ENCODE assay signal across 18 cellular contexts in the genomic region with DNA sequence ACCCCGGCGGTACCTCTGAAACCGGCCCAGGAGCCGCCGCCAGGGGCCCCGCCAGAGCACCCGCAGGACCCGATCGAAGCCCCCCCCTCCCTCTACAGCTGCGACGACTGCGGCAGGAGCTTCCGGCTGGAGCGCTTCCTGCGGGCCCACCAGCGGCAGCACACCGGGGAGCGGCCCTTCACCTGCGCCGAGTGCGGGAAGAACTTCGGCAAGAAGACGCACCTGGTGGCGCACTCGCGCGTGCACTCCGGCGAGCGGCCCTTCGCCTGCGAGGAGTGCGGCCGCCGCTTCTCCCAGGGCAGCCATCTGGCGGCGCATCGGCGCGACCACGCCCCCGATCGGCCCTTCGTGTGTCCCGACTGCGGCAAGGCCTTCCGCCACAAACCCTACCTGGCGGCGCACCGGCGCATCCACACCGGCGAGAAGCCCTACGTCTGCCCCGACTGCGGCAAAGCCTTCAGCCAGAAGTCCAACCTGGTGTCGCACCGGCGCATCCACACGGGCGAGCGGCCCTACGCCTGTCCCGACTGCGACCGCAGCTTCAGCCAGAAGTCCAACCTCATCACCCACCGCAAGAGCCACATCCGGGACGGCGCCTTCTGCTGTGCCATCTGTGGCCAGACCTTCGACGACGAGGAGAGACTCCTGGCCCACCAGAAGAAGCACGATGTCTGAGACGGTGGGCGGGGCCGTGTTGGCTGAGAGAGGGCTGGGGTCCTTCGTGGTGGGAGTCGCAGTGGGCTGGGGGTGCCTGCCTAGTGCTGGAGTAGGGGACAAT. TPM values are rescaled to one million over a fixed set of nuclear protein-coding genes. Genes with fewer than 3 reads are reported as not detected.
DNase-seq lines count a peak whose midpoint lies in the region; ATAC-seq lines count a peak whose summit lies in the region.
"Had no signal": no experiment of that assay in that cellular context is flagged by ENCODE, and none has a peak within 500 bp of the region (broad histone marks: within the 10 kb centered on the region; RNA-seq: fewer than 3 reads in every experiment).

No MANE protein-coding gene starts in this region.

- H3K9me3 Mint-ChIP-seq in activated naive CD4-positive, alpha-beta T cell treated with anti-CD3 and anti-CD28 coated beads, Interleukin-2, amount 10 ng/mL, durations not matched to agents 7 days and 5 days: no peaks in the 10 kb centered on the region
- no peaks in the 10 kb centered on the region for H3K9me3 Mint-ChIP-seq in activated naive CD4-positive, alpha-beta T cell treated with anti-CD3 and anti-CD28 coated beads for 36 hours
- no peaks in the 10 kb centered on the region for H3K9me3 Mint-ChIP-seq in stimulated activated naive B cell treated with anti-CD40 and anti-IgM and Interleukin-4, amounts not matched to agents 10 μg/mL and 1 μg/mL and 100 μg/mL, for 72 hours
- H3K9me3 Mint-ChIP-seq: activated T-helper 2 cell treated with anti-CD3 and anti-CD28 coated beads, Interferon-gamma antibody, Interleukin-2, Interleukin-4, amounts not matched to agents 10 μg/mL and 5 μg/mL and 100 μg/mL, durations not matched to agents 14 hours and 24 hours and 36 hours; naive B cell had no signal

- peaks cover 21% of the 10 kb centered on the region for H3K36me3 Mint-ChIP-seq in activated naive CD4-positive, alpha-beta T cell treated with anti-CD3 and anti-CD28 coated beads, Interleukin-2, amount 10 ng/mL, durations not matched to agents 7 days and 5 days
- H3K36me3 Mint-ChIP-seq in activated naive CD4-positive, alpha-beta T cell treated with anti-CD3 and anti-CD28 coated beads for 36 hours (ENCODE audit: low read depth): peaks cover 12% of the 10 kb centered on the region
- H3K36me3 Mint-ChIP-seq in stimulated activated naive B cell treated with anti-CD40 and anti-IgM and Interleukin-4, amounts not matched to agents 10 μg/mL and 1 μg/mL and 100 μg/mL, for 72 hours: peaks cover 53 to 61% of the 10 kb centered on the region in 2 donors
- H3K36me3 Mint-ChIP-seq: naive B cell had no signal

- CTCF ChIA-PET in activated naive CD4-positive, alpha-beta T cell treated with anti-CD3 and anti-CD28 coated beads, Interleukin-2, amount 10 ng/mL, durations not matched to agents 7 days and 5 days (lab: Charles Lee): interaction anchor here (1.1 kb wide), 1 partner anchor 18 kb away, joined by 4 read pairs; no protein-coding TSS in a partner anchor
- CTCF ChIA-PET in activated naive CD4-positive, alpha-beta T cell treated with anti-CD3 and anti-CD28 coated beads for 36 hours (lab: Charles Lee): interaction anchor here (1.2 kb wide), 1 partner anchor 17 kb away, joined by 5 read pairs; no protein-coding TSS in a partner anchor

- ATAC-seq in stimulated activated naive B cell treated with anti-CD40 and anti-IgM and Interleukin-4, amounts not matched to agents 10 μg/mL and 1 μg/mL and 100 μg/mL, for 72 hours (replicated peaks): no peak
- ATAC-seq: A549; right cardiac atrium; stimulated activated naive CD8-positive, alpha-beta T cell treated with anti-CD3 and anti-CD28 coated beads, Interleukin-15, Interleukin-2, amounts not matched to agents 100 U/mL and 50 U/mL, for 24 hours had no signal

- H3K27me3 Mint-ChIP-seq in activated naive CD4-positive, alpha-beta T cell treated with anti-CD3 and anti-CD28 coated beads, Interleukin-2, amount 10 ng/mL, durations not matched to agents 7 days and 5 days: no peaks in the 10 kb centered on the region
- H3K27me3 Mint-ChIP-seq in activated naive CD4-positive, alpha-beta T cell treated with anti-CD3 and anti-CD28 coated beads for 36 hours (ENCODE audit: low read depth): no peaks in the 10 kb centered on the region
- no peaks in the 10 kb centered on the region for H3K27me3 Mint-ChIP-seq in stimulated activated naive B cell treated with anti-CD40 and anti-IgM and Interleukin-4, amounts not matched to agents 10 μg/mL and 1 μg/mL and 100 μg/mL, for 72 hours
- H3K27me3 Mint-ChIP-seq: naive B cell had no signal

- peaks cover 12% of the 10 kb centered on the region for H3K4me1 ChIP-seq in NT2/D1 (ENCODE audit: insufficient read depth, insufficient read length)

- H3K9me3 ChIP-seq in NT2/D1 (ENCODE audit: insufficient read depth, low read length): no peaks in the 10 kb centered on the region
- H3K9me3 ChIP-seq: A549 had no signal

- intact Hi-C loops in activated naive CD4-positive, alpha-beta T cell treated with anti-CD3 and anti-CD28 coated beads for 36 hours (cut with micrococcal nuclease): loop anchor here (10.0 kb wide), 2 partner anchors 252 to 712 kb away; a partner anchor contains a TSS

- peaks cover 49% of the 10 kb centered on the region for H3K4me1 Mint-ChIP-seq in activated naive CD4-positive, alpha-beta T cell treated with anti-CD3 and anti-CD28 coated beads, Interleukin-2, amount 10 ng/mL, durations not matched to agents 7 days and 5 days
- H3K4me1 Mint-ChIP-seq in activated naive CD4-positive, alpha-beta T cell treated with anti-CD3 and anti-CD28 coated beads for 36 hours (ENCODE audit: low read depth): peaks cover 52% of the 10 kb centered on the region
- peaks cover 51 to 76% of the 10 kb centered on the region in 2 donors for H3K4me1 Mint-ChIP-seq in stimulated activated naive B cell treated with anti-CD40 and anti-IgM and Interleukin-4, amounts not matched to agents 10 μg/mL and 1 μg/mL and 100 μg/mL, for 72 hours

- DNase-seq in activated naive CD4-positive, alpha-beta T cell treated with anti-CD3 and anti-CD28 coated beads, Interleukin-2, amount 10 ng/mL, durations not matched to agents 7 days and 5 days: no peak
- no peak for DNase-seq in activated naive CD4-positive, alpha-beta T cell treated with anti-CD3 and anti-CD28 coated beads for 36 hours
- DNase-seq in NT2/D1 (ENCODE audit: low read depth, low spot score) (no peak), mesenteric fat pad (ENCODE audit: low spot score) (peak; percentile 84), NCI-H146 (lab: John Stamatoyannopoulos, UW) (no peak)
- DNase-seq in stimulated activated naive B cell treated with anti-CD40 and anti-IgM and Interleukin-4, amounts not matched to agents 10 μg/mL and 1 μg/mL and 100 μg/mL, for 72 hours: no peak
- no peak for DNase-seq in activated CD4-positive, CD25-positive, alpha-beta regulatory T cell (lab: John Stamatoyannopoulos, UW)
- no peak for DNase-seq in stimulated activated CD4-positive, alpha-beta T cell treated with anti-CD3 and anti-CD28 coated beads, Interleukin-12 subunit alpha, Interleukin-12 subunit beta, amount 100 ng/mL, for 4 hours
- DNase-seq: activated CD4-positive, alpha-beta T cell treated with anti-CD3 and anti-CD28 coated beads, Interleukin-2, amount 50 U/mL, for 1 hour; brain microvascular endothelial cell; naive B cell; NCI-H1694; NCI-H524 treated with DMSO at 0.1 percent for 48 hours; stimulated activated naive CD8-positive, alpha-beta T cell treated with anti-CD3 and anti-CD28 coated beads, Interleukin-15, Interleukin-2, amounts not matched to agents 100 U/mL and 50 U/mL, for 24 hours had no signal

- peak overlapping the region; percentile 32 for H3K9ac ChIP-seq in NT2/D1 (ENCODE audit: insufficient read length, low read depth)

- H3K27ac Mint-ChIP-seq in activated naive CD4-positive, alpha-beta T cell treated with anti-CD3 and anti-CD28 coated beads, Interleukin-2, amount 10 ng/mL, durations not matched to agents 7 days and 5 days: peak overlapping the region; percentile 14
- no peak overlapping the region for H3K27ac Mint-ChIP-seq in activated naive CD4-positive, alpha-beta T cell treated with anti-CD3 and anti-CD28 coated beads for 36 hours
- H3K27ac Mint-ChIP-seq in stimulated activated naive B cell treated with anti-CD40 and anti-IgM and Interleukin-4, amounts not matched to agents 10 μg/mL and 1 μg/mL and 100 μg/mL, for 72 hours: peak overlapping the region; percentile 70
- H3K27ac Mint-ChIP-seq: activated T-helper 2 cell treated with anti-CD3 and anti-CD28 coated beads, Interferon-gamma antibody, Interleukin-2, Interleukin-4, amounts not matched to agents 10 μg/mL and 5 μg/mL and 100 μg/mL, durations not matched to agents 14 hours and 24 hours and 36 hours had no signal

- H3K4me3 ChIP-seq in NT2/D1 (ENCODE audit: insufficient read length, low read depth): no peak overlapping the region
- H3K4me3 ChIP-seq: A549 had no signal

- peaks cover 60% of the 10 kb centered on the region for H3K36me3 ChIP-seq in NT2/D1 (ENCODE audit: insufficient read depth, insufficient read length, low read length)

- no peak overlapping the region for H3K4me3 Mint-ChIP-seq in activated naive CD4-positive, alpha-beta T cell treated with anti-CD3 and anti-CD28 coated beads, Interleukin-2, amount 10 ng/mL, durations not matched to agents 7 days and 5 days
- no peak overlapping the region for H3K4me3 Mint-ChIP-seq in activated naive CD4-positive, alpha-beta T cell treated with anti-CD3 and anti-CD28 coated beads for 36 hours
- H3K4me3 Mint-ChIP-seq in stimulated activated naive B cell treated with anti-CD40 and anti-IgM and Interleukin-4, amounts not matched to agents 10 μg/mL and 1 μg/mL and 100 μg/mL, for 72 hours: peak overlapping the region in 1 of 2 donors; percentile 85

- no peaks in the 10 kb centered on the region for H3K27me3 ChIP-seq in NT2/D1 (ENCODE audit: insufficient read depth, insufficient read length)
- H3K27me3 ChIP-seq: brain microvascular endothelial cell had no signal

RNA-seq across cellular contexts. Expression of a gene that starts 3.8 kb away (rescaled TPM):
- total RNA-seq in activated naive CD4-positive, alpha-beta T cell treated with anti-CD3 and anti-CD28 coated beads for 36 hours: 10 to 100 TPM; 45.7 to 49.3 TPM
- total RNA-seq in mesenteric fat pad: 82.1 TPM

RNA-seq across cellular contexts. Expression of a gene that starts 6.7 kb away (rescaled TPM):
- total RNA-seq in activated naive CD4-positive, alpha-beta T cell treated with anti-CD3 and anti-CD28 coated beads for 36 hours: 1 to 10 TPM; 4.5 to 5.2 TPM
- total RNA-seq in mesenteric fat pad: 1.6 TPM

RNA-seq across cellular contexts. Expression of a gene that starts 31.0 kb away (rescaled TPM):
- total RNA-seq in activated naive CD4-positive, alpha-beta T cell treated with anti-CD3 and anti-CD28 coated beads for 36 hours: not detected
- total RNA-seq in mesenteric fat pad: 210 TPM
- total RNA-seq: activated T-helper 2 cell treated with anti-CD3 and anti-CD28 coated beads, Interferon-gamma antibody, Interleukin-2, Interleukin-4, amounts not matched to agents 10 μg/mL and 5 μg/mL and 100 μg/mL, durations not matched to agents 14 hours and 24 hours and 36 hours; T-helper 2 cell treated with Interferon-gamma antibody and Interleukin-4, amounts not matched to agents 100 ng/mL and 5 ng/mL, for 36 hours had no signal

RNA-seq across cellular contexts. Expression of a gene that starts 49.1 kb away (rescaled TPM):
- 1 to 10 TPM; 3.1 to 3.4 TPM for total RNA-seq in activated naive CD4-positive, alpha-beta T cell treated with anti-CD3 and anti-CD28 coated beads for 36 hours
- total RNA-seq in mesenteric fat pad: 2.6 TPM

RNA-seq across cellular contexts. Expression of a gene that starts 49.3 kb away (rescaled TPM):
- total RNA-seq in activated naive CD4-positive, alpha-beta T cell treated with anti-CD3 and anti-CD28 coated beads for 36 hours: 10 to 100 TPM; 10.3 to 13.3 TPM
- total RNA-seq in mesenteric fat pad: 3.9 TPM

Comparison
In these comparisons a context has a peak if more than half of its experiments do, and no peak if none do; other contexts are left out.
1. RNA of a gene that starts 31.0 kb away (total RNA-seq): 210 TPM in mesenteric fat pad (single experiment); not detected in activated naive CD4-positive, alpha-beta T cell treated with anti-CD3 and anti-CD28 coated beads for 36 hours; every median in the first group is over 100 times any median in the second.